8 cellular contexts compared by ENCODE assay signal in the genomic region with DNA sequence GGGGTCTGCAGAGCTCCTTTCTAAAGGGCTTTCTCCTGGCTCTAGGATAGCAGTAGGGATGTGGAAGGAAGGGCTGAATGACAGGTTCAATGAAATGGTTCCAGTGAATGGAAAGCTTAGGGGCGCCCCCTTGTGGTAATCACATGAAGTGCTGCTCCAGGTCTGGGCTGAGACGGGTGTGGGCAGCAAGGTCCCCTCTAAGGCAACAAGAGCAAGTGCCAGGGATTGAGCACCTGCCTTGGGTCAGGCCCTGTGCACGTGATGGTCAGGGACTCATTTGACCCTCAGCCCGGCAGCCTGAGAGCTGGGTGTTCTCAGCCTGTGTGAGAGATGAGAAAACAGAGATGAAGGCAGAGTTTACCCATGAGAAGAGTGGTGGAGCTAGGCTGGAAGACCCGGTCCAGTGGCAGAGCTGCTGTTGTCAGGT. TPM values are rescaled to one million over a fixed set of nuclear protein-coding genes. Genes with fewer than 3 reads are reported as not detected.
DNase-seq lines count a peak whose midpoint lies in the region; ATAC-seq and TF ChIP-seq lines count a peak whose summit lies in the region.

No MANE protein-coding gene starts in this region.

- DNase-seq in EL (peak; percentile 61), LoVo (ENCODE audit: low spot score) (peak; percentile 45), T-helper 2 cell (peak; percentile 37 to 66 (median 55)), amniotic epithelial cell (ENCODE audit: low read depth) (peak; percentile 19), right atrium auricular region (ENCODE audit: low spot score) (peak; percentile 77), sigmoid colon (peak; percentile 77)

- H3K4me3 ChIP-seq in right atrium auricular region: no peak overlapping the region
- H3K4me3 ChIP-seq in sigmoid colon: no peak overlapping the region

- no peak for ATAC-seq in GM21367 (IDR thresholded peaks at IDR 0.05; ENCODE audit: unreplicated experiment)
- ATAC-seq in GM19351 (IDR thresholded peaks at IDR 0.05; ENCODE audit: unreplicated experiment): no peak

- no peaks in the 10 kb centered on the region for H3K4me1 ChIP-seq in right atrium auricular region
- H3K4me1 ChIP-seq in sigmoid colon: no peaks in the 10 kb centered on the region

- TF ChIP-seq POLR2A in sigmoid colon (IDR thresholded peaks at IDR 0.05): no peak

- 15 to 28% methylated on average over 5 of the region's 5 CpGs for WGBS in sigmoid colon, 2 donors

- H3K27me3 ChIP-seq in right atrium auricular region: no peaks in the 10 kb centered on the region
- no peaks in the 10 kb centered on the region for H3K27me3 ChIP-seq in sigmoid colon

- H3K27ac ChIP-seq in right atrium auricular region (no peak overlapping the region), sigmoid colon (no peak overlapping the region)

- TF ChIP-seq CTCF in right atrium auricular region (IDR thresholded peaks at IDR 0.05) (peak; percentile 93 to 98), sigmoid colon (IDR thresholded peaks at IDR 0.05) (peak; percentile 75 to 93 (median 80))

- intact Hi-C loops in sigmoid colon (cut with DNase I): loop anchor here (2.0 to 5.0 kb wide), 3 partner anchors 85 to 191 kb away; no protein-coding TSS in a partner anchor

- H3K36me3 ChIP-seq in right atrium auricular region: no peaks in the 10 kb centered on the region
- no peaks in the 10 kb centered on the region for H3K36me3 ChIP-seq in sigmoid colon

- TF ChIP-seq EP300 in sigmoid colon (IDR thresholded peaks at IDR 0.05): no peak

- no peaks in the 10 kb centered on the region for H3K9me3 ChIP-seq in right atrium auricular region
- H3K9me3 ChIP-seq in sigmoid colon: no peaks in the 10 kb centered on the region

RNA-seq across cellular contexts. Expression of a gene that starts 12.1 kb away (rescaled TPM):
- total RNA-seq in right atrium auricular region (under 1 TPM; 0.26 to 0.59 TPM), sigmoid colon (under 1 TPM; 0.16 to 0.68 (median 0.32) TPM)
- polyA plus RNA-seq in sigmoid colon: under 1 TPM in 1 of 3 donors, not detected in 2; 0.10 TPM

RNA-seq across cellular contexts. Expression of a gene that starts 37.6 kb away (rescaled TPM):
- not detected for total RNA-seq in right atrium auricular region
- not detected for total RNA-seq in sigmoid colon
- polyA plus RNA-seq in sigmoid colon: under 1 TPM in 1 of 3 donors, not detected in 2; 0.93 TPM

Comparison
In these comparisons a context has a peak if more than half of its experiments do, and no peak if none do; other contexts are left out.
1. DNase-seq: peak in every context shown above with its lines; median percentile 77 in right atrium auricular region; 77 in sigmoid colon; 61 in EL; 55 in T-helper 2 cell; 45 in LoVo; 19 in amniotic epithelial cell.